29 cellular contexts compared by ENCODE assay signal in the genomic region with DNA sequence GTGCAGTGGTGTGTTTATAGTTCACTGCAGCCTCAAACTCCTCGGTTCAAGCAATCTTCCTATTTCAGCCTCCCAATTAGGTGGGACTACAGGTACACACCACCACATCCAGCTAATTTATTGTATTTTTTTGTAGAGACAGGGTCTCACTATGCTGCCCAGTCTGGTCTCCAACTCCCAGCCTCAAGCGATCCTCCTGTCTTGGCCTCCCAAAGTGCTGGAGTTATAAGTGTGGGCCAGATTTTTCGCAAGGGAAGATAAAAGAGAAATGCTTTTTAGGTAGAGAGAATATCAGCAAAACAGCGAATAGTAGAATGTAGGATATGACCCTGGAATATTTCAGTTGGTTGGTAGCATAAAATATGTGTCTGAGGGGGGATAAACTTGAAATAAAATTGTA.
"Had no signal": no experiment of that assay in that cellular context is flagged by ENCODE, and none has a peak within 500 bp of the region (broad histone marks: within the 10 kb centered on the region; RNA-seq: fewer than 3 reads in every experiment).

No MANE protein-coding gene starts in this region.

- DNase-seq: activated CD4-positive, alpha-beta memory T cell treated with anti-CD3 and anti-CD28 coated beads, Interleukin-2, amount 10 ng/mL, durations not matched to agents 7 days and 5 days; activated CD4-positive, alpha-beta T cell treated with anti-CD3 and anti-CD28 coated beads, Interleukin-2, amount 10 ng/mL, durations not matched to agents 24 days and 14 days; activated CD8-positive, alpha-beta memory T cell treated with anti-CD3 and anti-CD28 coated beads, Interleukin-2, amount 50 U/mL, for 48 hours; activated naive CD4-positive, alpha-beta T cell; activated T-cell treated with anti-CD3 and anti-CD28 coated beads, Interleukin-2, amount 50 U/mL, for 48 hours; adrenal gland; aorta; body of pancreas; cerebellar nuclear complex; colonic mucosa; effector CD8-positive, alpha-beta T cell; gastrocnemius medialis; islet precursor cell; left ventricle myocardium superior; naive B cell; stimulated activated CD4-positive, alpha-beta T cell treated with anti-CD3 and anti-CD28 coated beads, Interleukin-15, amount 100 ng/mL, for 24 hours; stimulated activated CD4-positive, alpha-beta T cell treated with anti-CD3 and anti-CD28 coated beads, Interleukin-2, amount 100 ng/mL, for 24 hours; stimulated activated naive CD4-positive, alpha-beta T cell treated with Interleukin-2 at 50 U/mL for 16 hours; substantia nigra; T-helper 9 cell; uterus had no signal

- ATAC-seq: activated CD4-positive, CD25-positive, alpha-beta regulatory T cell treated with anti-CD3 and anti-CD28 coated beads, Interleukin-2, amount 50 U/mL, for 24 hours; activated naive CD4-positive, alpha-beta T cell treated with anti-CD3 and anti-CD28 coated beads, Interleukin-2, amount 50 U/mL, for 72 hours; body of pancreas; gastrocnemius medialis; left ventricle myocardium superior had no signal

- H3K27ac Mint-ChIP-seq: activated CD4-positive, alpha-beta memory T cell treated with anti-CD3 and anti-CD28 coated beads, Interleukin-2, amount 10 ng/mL, durations not matched to agents 7 days and 5 days; activated CD4-positive, alpha-beta T cell treated with anti-CD3 and anti-CD28 coated beads, Interleukin-2, amount 10 ng/mL, durations not matched to agents 24 days and 14 days; mesothelial cell of epicardium; type B pancreatic cell had no signal

- H3K9me3 ChIP-seq: adrenal gland, body of pancreas, colonic mucosa, gastrocnemius medialis, right atrium auricular region, uterus had no signal

- H3K36me3 ChIP-seq: uterus had no signal

- H3K27me3 ChIP-seq: adrenal gland, body of pancreas, colonic mucosa, gastrocnemius medialis, hepatocyte, right atrium auricular region, uterus had no signal

- FAIRE-seq: endometrium had no signal

- H3K9me3 Mint-ChIP-seq: activated CD4-positive, alpha-beta memory T cell treated with anti-CD3 and anti-CD28 coated beads, Interleukin-2, amount 10 ng/mL, durations not matched to agents 7 days and 5 days; activated CD4-positive, alpha-beta T cell treated with anti-CD3 and anti-CD28 coated beads, Interleukin-2, amount 10 ng/mL, durations not matched to agents 24 days and 14 days; activated naive CD4-positive, alpha-beta T cell treated with anti-CD3 and anti-CD28 coated beads, Interleukin-2, amount 50 U/mL, for 72 hours; mesothelial cell of epicardium; naive B cell; type B pancreatic cell had no signal

- H3K4me3 ChIP-seq: adrenal gland, body of pancreas, colonic mucosa, gastrocnemius medialis, hepatocyte, right atrium auricular region, uterus had no signal

- H3K4me1 ChIP-seq: uterus had no signal

- H3K27me3 Mint-ChIP-seq: activated CD4-positive, alpha-beta memory T cell treated with anti-CD3 and anti-CD28 coated beads, Interleukin-2, amount 10 ng/mL, durations not matched to agents 7 days and 5 days; activated CD4-positive, alpha-beta T cell treated with anti-CD3 and anti-CD28 coated beads, Interleukin-2, amount 10 ng/mL, durations not matched to agents 24 days and 14 days; naive B cell; type B pancreatic cell had no signal

- H3K27ac ChIP-seq: adrenal gland, body of pancreas, colonic mucosa, gastrocnemius medialis, hepatocyte, right atrium auricular region, uterus, VCaP had no signal

- H3K4me2 ChIP-seq: hepatocyte had no signal

- H3K4me3 Mint-ChIP-seq: activated CD4-positive, alpha-beta memory T cell treated with anti-CD3 and anti-CD28 coated beads, Interleukin-2, amount 10 ng/mL, durations not matched to agents 7 days and 5 days; activated CD4-positive, alpha-beta T cell treated with anti-CD3 and anti-CD28 coated beads, Interleukin-2, amount 10 ng/mL, durations not matched to agents 24 days and 14 days; mesothelial cell of epicardium; type B pancreatic cell had no signal

- H2AFZ ChIP-seq: hepatocyte had no signal
